In the genomic region with DNA sequence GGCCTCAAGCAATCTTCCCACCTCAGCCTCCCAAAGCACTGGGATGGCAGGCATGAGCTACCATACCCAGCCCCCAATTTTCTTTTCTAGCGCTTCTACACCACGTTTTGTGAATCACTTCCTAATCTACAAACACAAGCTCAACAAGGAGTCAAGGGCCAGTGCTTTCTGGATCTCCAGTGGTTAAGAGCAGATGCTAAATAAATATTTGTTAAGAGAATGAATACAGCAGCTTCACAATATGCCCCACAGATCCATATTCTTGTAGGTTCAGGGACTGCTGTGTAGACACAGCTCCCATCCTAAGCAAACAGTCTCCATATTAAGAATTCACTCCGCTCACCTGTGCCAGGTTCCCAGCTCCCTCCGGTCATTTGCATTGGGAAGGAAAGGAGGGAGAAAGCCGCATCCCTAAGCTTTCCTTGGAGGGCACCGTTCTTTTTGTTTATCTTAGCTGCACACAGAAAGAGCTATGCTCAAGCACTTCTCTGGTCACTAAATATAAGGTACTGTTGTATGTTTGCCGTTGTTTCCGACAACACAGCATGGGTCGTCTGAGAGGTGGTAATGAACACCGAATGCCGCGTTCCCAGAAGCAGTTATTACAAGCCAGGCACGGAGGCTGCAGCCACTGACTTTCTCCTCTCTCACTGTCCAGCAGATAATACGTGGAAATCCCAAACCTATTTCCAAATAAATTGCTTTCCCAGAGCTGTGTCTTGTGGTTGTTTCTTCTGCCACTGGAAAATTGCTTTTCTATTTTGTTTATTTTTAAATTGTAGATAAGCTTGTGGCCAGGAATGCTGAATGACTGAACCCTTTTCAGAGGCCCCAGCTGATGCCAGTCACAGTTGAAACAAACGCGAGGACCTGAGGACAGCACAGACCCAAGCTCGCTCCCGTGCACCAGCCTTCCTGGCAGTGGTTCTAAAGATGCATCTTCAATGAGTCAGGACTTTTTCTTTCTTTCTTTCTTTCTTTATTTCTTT, we compare ENCODE assay signal across 14 cellular contexts.
A peak's percentile ranks its signal among the peaks of the same experiment; 100 is the strongest.
DNase-seq lines count a peak whose midpoint lies in the region; ATAC-seq and TF ChIP-seq lines count a peak whose summit lies in the region.
"Had no signal": no experiment of that assay in that cellular context is flagged by ENCODE, and none has a peak within 500 bp of the region (broad histone marks: within the 10 kb centered on the region; RNA-seq: fewer than 3 reads in every experiment).

No MANE protein-coding gene starts in this region.

- no peak for TF ChIP-seq CTCF in cardiac fibroblast (IDR thresholded peaks at IDR 0.05; ENCODE audit: low read depth, low read length)
- no peak for TF ChIP-seq CTCF in nephron (IDR thresholded peaks at IDR 0.05; ENCODE audit: unreplicated experiment in 3 of 3)

- DNase-seq in H4 (ENCODE audit: low spot score) (peak; percentile 53), NCI-H2227 (lab: John Stamatoyannopoulos, UW; ENCODE audit: unreplicated experiment) (peak; percentile 52), cardiac fibroblast (ENCODE audit: low read depth in 2 of 2) (peak; percentile 21 to 43), HuH-7 (ENCODE audit: low spot score) (no peak), AG08396 (ENCODE audit: low spot score) (no peak)
- no peak for DNase-seq in activated CD8-positive, alpha-beta memory T cell treated with anti-CD3 and anti-CD28 coated beads, Interleukin-2, amount 10 ng/mL, durations not matched to agents 7 days and 5 days
- no peak for DNase-seq in activated T-cell treated with anti-CD3 and anti-CD28 coated beads, Interleukin-2, amount 50 U/mL, for 48 hours
- DNase-seq: activated naive CD8-positive, alpha-beta T cell treated with anti-CD3 and anti-CD28 coated beads, Interleukin-2, amount 50 U/mL, for 24 hours; BE2C; foreskin melanocyte; NCI-H1436; stimulated activated naive CD8-positive, alpha-beta T cell treated with anti-CD3 and anti-CD28 coated beads, Interleukin-15, amount 100 ng/mL, for 72 hours had no signal

- H3K36me3 Mint-ChIP-seq in nephron (ENCODE audit: low read depth): peaks cover 11% of the 10 kb centered on the region
- no peaks in the 10 kb centered on the region for H3K36me3 Mint-ChIP-seq in activated CD8-positive, alpha-beta memory T cell treated with anti-CD3 and anti-CD28 coated beads, Interleukin-2, amount 10 ng/mL, durations not matched to agents 7 days and 5 days

- peaks cover 13% of the 10 kb centered on the region for H3K4me1 Mint-ChIP-seq in nephron
- H3K4me1 Mint-ChIP-seq in activated CD8-positive, alpha-beta memory T cell treated with anti-CD3 and anti-CD28 coated beads, Interleukin-2, amount 10 ng/mL, durations not matched to agents 7 days and 5 days: peaks cover 6% of the 10 kb centered on the region

- CTCF ChIA-PET in activated CD8-positive, alpha-beta memory T cell treated with anti-CD3 and anti-CD28 coated beads, Interleukin-2, amount 10 ng/mL, durations not matched to agents 7 days and 5 days (lab: Charles Lee): interaction anchor here (0.6 to 1.1 kb wide), 3 partner anchors 17 to 1039 kb away, joined by 3 read pairs; no protein-coding TSS in a partner anchor

- no peak overlapping the region for H3K4me3 Mint-ChIP-seq in nephron
- H3K4me3 Mint-ChIP-seq in activated CD8-positive, alpha-beta memory T cell treated with anti-CD3 and anti-CD28 coated beads, Interleukin-2, amount 10 ng/mL, durations not matched to agents 7 days and 5 days: no peak overlapping the region
- H3K4me3 Mint-ChIP-seq: activated naive CD8-positive, alpha-beta T cell treated with anti-CD3 and anti-CD28 coated beads, Interleukin-2, amount 50 U/mL, for 24 hours; stimulated activated naive CD8-positive, alpha-beta T cell treated with anti-CD3 and anti-CD28 coated beads, Interleukin-15, amount 100 ng/mL, for 72 hours had no signal

- H3K4me3 ChIP-seq in cardiac fibroblast (replicated peaks in 1 of 2; ENCODE audit: low read depth in 2 of 2, low read length in 2 of 2): no peak overlapping the region
- H3K4me3 ChIP-seq: K562 had no signal

- no peaks in the 10 kb centered on the region for H3K27me3 Mint-ChIP-seq in nephron (ENCODE audit: low read depth)
- peaks cover 4% of the 10 kb centered on the region for H3K27me3 Mint-ChIP-seq in activated CD8-positive, alpha-beta memory T cell treated with anti-CD3 and anti-CD28 coated beads, Interleukin-2, amount 10 ng/mL, durations not matched to agents 7 days and 5 days
- H3K27me3 Mint-ChIP-seq: activated naive CD8-positive, alpha-beta T cell treated with anti-CD3 and anti-CD28 coated beads, Interleukin-2, amount 50 U/mL, for 24 hours; stimulated activated naive CD8-positive, alpha-beta T cell treated with anti-CD3 and anti-CD28 coated beads, Interleukin-15, amount 100 ng/mL, for 72 hours had no signal

- no peak for ATAC-seq in activated CD8-positive, alpha-beta memory T cell treated with anti-CD3 and anti-CD28 coated beads, Interleukin-2, amount 10 ng/mL, durations not matched to agents 7 days and 5 days
- ATAC-seq: activated naive CD8-positive, alpha-beta T cell treated with anti-CD3 and anti-CD28 coated beads, Interleukin-2, amount 50 U/mL, for 24 hours; K562; stimulated activated naive CD8-positive, alpha-beta T cell treated with anti-CD3 and anti-CD28 coated beads, Interleukin-15, amount 100 ng/mL, for 72 hours had no signal

- H3K27ac Mint-ChIP-seq in nephron: peak overlapping the region in 2 of 3 experiments; percentile 9 to 33
- H3K27ac Mint-ChIP-seq in activated CD8-positive, alpha-beta memory T cell treated with anti-CD3 and anti-CD28 coated beads, Interleukin-2, amount 10 ng/mL, durations not matched to agents 7 days and 5 days: no peak overlapping the region
- H3K27ac Mint-ChIP-seq: activated naive CD8-positive, alpha-beta T cell treated with anti-CD3 and anti-CD28 coated beads, Interleukin-2, amount 50 U/mL, for 24 hours had no signal

- no peaks in the 10 kb centered on the region for H3K9me3 Mint-ChIP-seq in nephron
- no peaks in the 10 kb centered on the region for H3K9me3 Mint-ChIP-seq in activated CD8-positive, alpha-beta memory T cell treated with anti-CD3 and anti-CD28 coated beads, Interleukin-2, amount 10 ng/mL, durations not matched to agents 7 days and 5 days (ENCODE audit: low read depth)
- H3K9me3 Mint-ChIP-seq: activated naive CD8-positive, alpha-beta T cell treated with anti-CD3 and anti-CD28 coated beads, Interleukin-2, amount 50 U/mL, for 24 hours; stimulated activated naive CD8-positive, alpha-beta T cell treated with anti-CD3 and anti-CD28 coated beads, Interleukin-15, amount 100 ng/mL, for 72 hours had no signal

Comparison
In these comparisons a context has a peak if more than half of its experiments do, and no peak if none do; other contexts are left out.
1. DNase-seq: peak in H4 (single experiment), NCI-H2227 (single experiment) and cardiac fibroblast (2 of 2); none in HuH-7 (single experiment), activated CD8-positive, alpha-beta memory T cell treated with anti-CD3 and anti-CD28 coated beads, Interleukin-2, amount 10 ng/mL, durations not matched to agents 7 days and 5 days (single experiment), AG08396 (single experiment) and activated T-cell treated with anti-CD3 and anti-CD28 coated beads, Interleukin-2, amount 50 U/mL, for 48 hours (0 of 2).